In genomic region chr10:123132576-123133477, GRCh38 we compare ENCODE assay signal across 8 cellular contexts. TPM values are rescaled to one million over a fixed set of nuclear protein-coding genes. Genes with fewer than 3 reads are reported as not detected.
DNase-seq lines count a peak whose midpoint lies in the region; ATAC-seq and TF ChIP-seq lines count a peak whose summit lies in the region.

No MANE protein-coding gene starts in this region.

- H3K9me3 ChIP-seq in MG63 (peaks cover 2% of the 10 kb centered on the region; the same call in 1 of the 2 replicates), iPS DF 6.9 (ENCODE audit: control insufficient read depth, insufficient read depth, low read length) (no peaks in the 10 kb centered on the region), gastrocnemius medialis (peaks cover 0 to 10% (median 0%) of the 10 kb centered on the region in 3 donors)

- in situ Hi-C loops in gastrocnemius medialis (cut with MboI; ENCODE audit: low sequenced_read_pairs in 4 of 4): loop anchor here in 1 of 4 donors (5.0 kb wide), 1 partner anchor 419 kb away; no protein-coding TSS in a partner anchor

- no peaks in the 10 kb centered on the region; the same call in 1 of the 2 replicates for H3K36me3 ChIP-seq in MG63
- no peaks in the 10 kb centered on the region for H3K36me3 ChIP-seq in iPS DF 6.9 (ENCODE audit: control insufficient read depth, insufficient read depth, low read length)
- no peaks in the 10 kb centered on the region for H3K36me3 ChIP-seq in gastrocnemius medialis

- intact Hi-C loops in gastrocnemius medialis (cut with DNase I; ENCODE audit: low total_unique reads): loop anchor here (1.0 to 2.0 kb wide), 2 partner anchors 20 to 426 kb away; no protein-coding TSS in a partner anchor

- peak; percentile 71 for DNase-seq in AG10803 (ENCODE audit: low read depth)
- DNase-seq in GM19238 (ENCODE audit: insufficient read length, low spot score): peak; percentile 83
- DNase-seq in MG63: peak; percentile 81
- DNase-seq in T-helper 9 cell: peak; percentile 90
- DNase-seq in astrocyte of the hippocampus (ENCODE audit: low read depth, low spot score): peak; percentile 91
- DNase-seq in iPS DF 6.9 (ENCODE audit: low read depth, low spot score): no peak
- DNase-seq in gastrocnemius medialis: peak; percentile 39 to 62

- H3K27ac ChIP-seq in iPS DF 6.9 (ENCODE audit: low read length): no peak overlapping the region
- no peak overlapping the region for H3K27ac ChIP-seq in gastrocnemius medialis

- TF ChIP-seq CTCF in AG10803 (conservative IDR thresholded peaks at IDR 0.05; ENCODE audit: low read length) (peak; percentile 93), gastrocnemius medialis (IDR thresholded peaks at IDR 0.05 in 4 of 5, conservative IDR thresholded peaks at IDR 0.05 in 1 of 5) (peak; percentile 62 to 86 (median 80))

- no CpG with 5 or more reads among the region's 48 CpGs for WGBS in iPS DF 6.9 (ENCODE audit: insufficient coverage, insufficient read length)

- no peak for TF ChIP-seq POLR2A in gastrocnemius medialis (IDR thresholded peaks at IDR 0.05)

- ATAC-seq in gastrocnemius medialis (peak; percentile 84), GM21381 (IDR thresholded peaks at IDR 0.05; ENCODE audit: unreplicated experiment) (no peak)

- H3K27me3 ChIP-seq in MG63: peaks cover 6% of the 10 kb centered on the region
- peaks cover 51% of the 10 kb centered on the region for H3K27me3 ChIP-seq in iPS DF 6.9 (ENCODE audit: control insufficient read depth, insufficient read depth, low read length)
- peaks cover 92 to 97% (median 97%) of the 10 kb centered on the region in 3 donors for H3K27me3 ChIP-seq in gastrocnemius medialis

- peak overlapping the region; percentile 47 for H3K4me3 ChIP-seq in AG10803 (ENCODE audit: low read length)
- peak overlapping the region; percentile 27 for H3K4me3 ChIP-seq in MG63
- peak overlapping the region; percentile 42; the same call in 1 of the 2 replicates for H3K4me3 ChIP-seq in iPS DF 6.9 (ENCODE audit: low read length)
- H3K4me3 ChIP-seq in gastrocnemius medialis: peak overlapping the region in 3 of 4 donors; percentile 15 to 31 (median 29)

- H3K4me1 ChIP-seq in iPS DF 6.9 (ENCODE audit: control insufficient read depth, insufficient read depth, low read length): peaks cover 3% of the 10 kb centered on the region
- peaks cover 24 to 26% of the 10 kb centered on the region in 2 donors for H3K4me1 ChIP-seq in gastrocnemius medialis

RNA-seq across cellular contexts. Expression of gene HMX3, which starts 2.9 kb away (rescaled TPM):
- total RNA-seq in MG63 (2014; rRNA removed; shearing (Covaris generic); ENCODE audit: low replicate concordance): 5.0 and 8.6 TPM in 2 replicates
- total RNA-seq in gastrocnemius medialis: not detected

RNA-seq across cellular contexts. Expression of gene HMX2, which starts 15.1 kb away (rescaled TPM):
- 0.07 and 6.0 TPM in 2 replicates for total RNA-seq in MG63 (2014; rRNA removed; shearing (Covaris generic); ENCODE audit: low replicate concordance)
- not detected for total RNA-seq in gastrocnemius medialis

RNA-seq across cellular contexts. Expression of gene BUB3, which starts 21.4 kb away (rescaled TPM):
- total RNA-seq in MG63 (2014; rRNA removed; shearing (Covaris generic); ENCODE audit: low replicate concordance): 164 and 222 TPM in 2 replicates
- 10 to 100 TPM; 43.0 to 84.0 (median 49.2) TPM for total RNA-seq in gastrocnemius medialis
